ENCODE assay signal across 19 cellular contexts in genomic region chr3:195809291-195809785, GRCh38. TPM values are rescaled to one million over a fixed set of nuclear protein-coding genes. Genes with fewer than 3 reads are reported as not detected.
A peak's percentile ranks its signal among the peaks of the same experiment; 100 is the strongest.
DNase-seq lines count a peak whose midpoint lies in the region; ATAC-seq, FAIRE-seq and TF ChIP-seq lines count a peak whose summit lies in the region.
"Had no signal": no experiment of that assay in that cellular context is flagged by ENCODE, and none has a peak within 500 bp of the region (broad histone marks: within the 10 kb centered on the region; RNA-seq: fewer than 3 reads in every experiment).

No MANE protein-coding gene starts in this region.

- no peak overlapping the region; the same call in 1 of the 2 replicates for H2AFZ ChIP-seq in K562 (ENCODE audit: low read depth, low read length)
- no peak overlapping the region for H2AFZ ChIP-seq in neuronal stem cell (ENCODE audit: low read length)
- H2AFZ ChIP-seq in smooth muscle cell (ENCODE audit: low read depth), result no peak overlapping the region

- 62% methylated on average over 12 of the region's 17 CpGs for WGBS in K562 (ENCODE audit: insufficient coverage, low coverage, missing lambda C conversion rate)
- no CpG with 5 or more reads among the region's 17 CpGs for WGBS in neuronal stem cell (ENCODE audit: extremely low coverage in 2 of 2, insufficient read length in 2 of 2, insufficient replicate concordance in 1 of 2), 2 donors
- 92% methylated on average over 17 of the region's 17 CpGs for WGBS in smooth muscle cell (ENCODE audit: low lambda C conversion rate)

- CTCF ChIA-PET in K562 (lab: Yijun Ruan, JAX; ENCODE audit: low intra/inter-chr PET ratio), result no interaction called here

- TF ChIP-seq EP300 in K562 (IDR thresholded peaks at IDR 0.05; ENCODE audit: low read length), result no peak

- H3K23ac ChIP-seq in neuronal stem cell (ENCODE audit: low read depth, low read length, poor library complexity), result no peak overlapping the region

- H3K4me1 ChIP-seq in K562 (replicated peaks in 1 of 2; ENCODE audit: control insufficient read depth in 2 of 2, insufficient read depth in 2 of 2, low read length in 2 of 2), result peaks cover 18 to 55% of the 10 kb centered on the region in 2 experiments
- H3K4me1 ChIP-seq in neuronal stem cell (ENCODE audit: control insufficient read depth in 2 of 2, insufficient read depth in 1 of 2, low read depth in 1 of 2, low read length in 2 of 2), result peaks cover 3 to 20% of the 10 kb centered on the region in 2 donors
- no peaks in the 10 kb centered on the region for H3K4me1 ChIP-seq in smooth muscle cell (ENCODE audit: low read depth)
- H3K4me1 ChIP-seq: foreskin keratinocyte had no signal

- no peak overlapping the region for H3K4ac ChIP-seq in neuronal stem cell (ENCODE audit: low read length)

- no peak overlapping the region for H4K8ac ChIP-seq in neuronal stem cell (ENCODE audit: low read depth, low read length)

- H3K36me3 ChIP-seq in K562 (ENCODE audit: control insufficient read depth, insufficient read depth, low read length) (no peaks in the 10 kb centered on the region), neuronal stem cell (replicated peaks in 1 of 2; ENCODE audit: control insufficient read depth in 2 of 2, insufficient read depth in 2 of 2, low read length in 2 of 2) (no peaks in the 10 kb centered on the region), smooth muscle cell (ENCODE audit: low read depth) (no peaks in the 10 kb centered on the region)
- H3K36me3 ChIP-seq: neutrophil had no signal

- no peak for TF ChIP-seq POLR2A in K562 (conservative IDR thresholded peaks at IDR 0.05)

- no peak for ATAC-seq in K562
- ATAC-seq: foreskin keratinocyte had no signal

- no peak overlapping the region for H3K4me2 ChIP-seq in K562 (ENCODE audit: insufficient read depth, low read length)
- no peak overlapping the region for H3K4me2 ChIP-seq in neuronal stem cell (ENCODE audit: insufficient read depth, low read length, poor library complexity, severe bottlenecking)
- no peak overlapping the region for H3K4me2 ChIP-seq in smooth muscle cell

- no peak overlapping the region for H2BK5ac ChIP-seq in neuronal stem cell (ENCODE audit: low read length)

- intact Hi-C loops in K562 (cut with micrococcal nuclease), result no loop called here

- H3K9me1 ChIP-seq in K562 (ENCODE audit: control insufficient read depth, insufficient read depth, low read length), result no peaks in the 10 kb centered on the region

- FAIRE-seq in K562 (lab: Jason Lieb, UNC), result no peak
- FAIRE-seq: GM18507 had no signal

- TF ChIP-seq RAD21 in K562 (CRISPR knock-in tag; conservative IDR thresholded peaks at IDR 0.05 in 1 of 2, IDR thresholded peaks at IDR 0.05 in 1 of 2), result no peak

- H3K4me3 ChIP-seq in K562 (no peak overlapping the region), neuronal stem cell (ENCODE audit: low read length in 2 of 2) (no peak overlapping the region), smooth muscle cell (no peak overlapping the region)
- H3K4me3 ChIP-seq: testis had no signal

- in situ Hi-C loops in K562 (cut with MboI), result no loop called here

- H2BK120ac ChIP-seq in neuronal stem cell (ENCODE audit: low read depth, low read length), result no peak overlapping the region

- no peak overlapping the region for H2BK12ac ChIP-seq in neuronal stem cell (ENCODE audit: low read length)

- H3F3A ChIP-seq in smooth muscle cell (ENCODE audit: low read depth), result no peaks in the 10 kb centered on the region

- peaks cover 6 to 21% of the 10 kb centered on the region in 2 experiments; a peak in 2 of 5 replicates for H3K27me3 ChIP-seq in K562 (ENCODE audit: control insufficient read depth in 2 of 2, insufficient read depth in 2 of 2, low read length in 2 of 2)
- H3K27me3 ChIP-seq in neuronal stem cell (ENCODE audit: control insufficient read depth in 3 of 3, insufficient read depth in 3 of 3, low read depth in 1 of 3, low read length in 3 of 3), result peaks cover 0 to 71% (median 2%) of the 10 kb centered on the region in 3 experiments
- H3K27me3 ChIP-seq in smooth muscle cell (ENCODE audit: low read depth), result no peaks in the 10 kb centered on the region
- H3K27me3 ChIP-seq: testis had no signal

- H4K20me1 ChIP-seq in K562 (replicated peaks; ENCODE audit: control insufficient read depth, insufficient read depth, low read length) (no peaks in the 10 kb centered on the region), smooth muscle cell (ENCODE audit: low read depth) (no peaks in the 10 kb centered on the region)

- no peak overlapping the region for H2BK15ac ChIP-seq in neuronal stem cell (ENCODE audit: low read length)

- no peak overlapping the region for H4K91ac ChIP-seq in neuronal stem cell (ENCODE audit: low read depth, low read length, poor library complexity)

- peak overlapping the region; percentile 86 for H2AK5ac ChIP-seq in neuronal stem cell (ENCODE audit: low read depth, low read length)

- peak overlapping the region; percentile 73 for H3K18ac ChIP-seq in neuronal stem cell (ENCODE audit: low read length)

- no peaks in the 10 kb centered on the region for H3K79me1 ChIP-seq in neuronal stem cell (ENCODE audit: low read depth, low read length)

- TF ChIP-seq CTCF in K562 (IDR thresholded peaks at IDR 0.05 in 2 of 3, conservative IDR thresholded peaks at IDR 0.05 in 1 of 3; ENCODE audit: insufficient read depth in 2 of 3, low read depth in 1 of 3, low read length in 3 of 3) (no peak), smooth muscle cell (IDR thresholded peaks at IDR 0.05; ENCODE audit: borderline replicate concordance, insufficient read depth, poor library complexity, severe bottlenecking) (no peak)

- BruUV-seq in K562 (replicated peaks; lab: Mats Ljungman, UMichigan), result no TSS peak

- DNase-seq in DMS53 (lab: John Stamatoyannopoulos, UW), result peak; percentile 65
- DNase-seq in M059J (ENCODE audit: low read depth), result peak; percentile 29
- peak in 1 of 4 experiments; percentile 48 for DNase-seq in K562 (ENCODE audit: extremely low read depth in 1 of 4, low spot score in 3 of 4)
- no peak for DNase-seq in neuronal stem cell (ENCODE audit: low spot score)
- no peak for DNase-seq in smooth muscle cell (lab: John Stamatoyannopoulos, UW; ENCODE audit: unreplicated experiment)
- no peak for DNase-seq in NCI-H82 (lab: John Stamatoyannopoulos, UW)
- no peak for DNase-seq in globus pallidus (ENCODE audit: low spot score)
- no peak for DNase-seq in NCI-H748 (lab: John Stamatoyannopoulos, UW; ENCODE audit: unreplicated experiment)
- DNase-seq: activated naive CD4-positive, alpha-beta T cell; activated T-cell treated with anti-CD3 and anti-CD28 coated beads for 4 hours; central memory CD4-positive, alpha-beta T cell; foreskin keratinocyte; Karpas-422; NCI-H146; NCI-H510A; SHP77 treated with DMSO at 0.1 percent for 48 hours; testis had no signal

- no peaks in the 10 kb centered on the region for H3K79me2 ChIP-seq in K562 (ENCODE audit: control insufficient read depth, insufficient read depth, low read length)
- H3K79me2 ChIP-seq in smooth muscle cell (ENCODE audit: low read depth), result no peaks in the 10 kb centered on the region

- H3K9ac ChIP-seq in K562 (ENCODE audit: insufficient read depth in 1 of 2, low read depth in 2 of 2, low read length in 2 of 2), result peak overlapping the region in 1 of 2 experiments; percentile 47; a peak in 1 of 4 replicates
- no peak overlapping the region for H3K9ac ChIP-seq in neuronal stem cell (ENCODE audit: low read depth, low read length, poor library complexity)
- H3K9ac ChIP-seq in smooth muscle cell (ENCODE audit: low read depth), result no peak overlapping the region

- H3K9me3 ChIP-seq in K562 (replicated peaks; ENCODE audit: control insufficient read depth, insufficient read depth, low read depth, low read length), result no peaks in the 10 kb centered on the region
- no peaks in the 10 kb centered on the region for H3K9me3 ChIP-seq in neuronal stem cell (replicated peaks in 1 of 2; ENCODE audit: control insufficient read depth in 2 of 2, insufficient read depth in 1 of 2, low read depth in 1 of 2, low read length in 2 of 2)
- no peaks in the 10 kb centered on the region for H3K9me3 ChIP-seq in smooth muscle cell (replicated peaks; ENCODE audit: low read depth)
- H3K9me3 ChIP-seq: neutrophil, testis had no signal

- POLR2A ChIA-PET in K562 (lab: Yijun Ruan, JAX), result interaction anchor here (0.7 to 1.7 kb wide), 3 partner anchors 9 to 16 kb away, joined by 3 to 7 read pairs (median 4); no protein-coding TSS in a partner anchor

- no peak overlapping the region for H3K14ac ChIP-seq in neuronal stem cell (ENCODE audit: low read length)

- H3K27ac ChIP-seq in K562 (ENCODE audit: extremely low read depth, low read depth, low read length) (no peak overlapping the region), neuronal stem cell (replicated peaks; ENCODE audit: low read length) (no peak overlapping the region), smooth muscle cell (ENCODE audit: low read depth) (no peak overlapping the region)
- H3K27ac ChIP-seq: foreskin keratinocyte, neutrophil, testis had no signal

TF ChIP-seq in K562, 482 proteins besides CTCF, POLR2A, EP300 and RAD21 (continues in another document):
- TF ChIP-seq RFX1 (IDR thresholded peaks at IDR 0.05) (peak; percentile 80), ESRRA (IDR thresholded peaks at IDR 0.05; ENCODE audit: borderline replicate concordance, low read depth) (peak; percentile 45; the same call in 1 of the 2 replicates)

RNA-seq across cellular contexts. Expression of gene MUC4, which starts 2.4 kb away (rescaled TPM):
- 0.02 and 0.05 TPM in 2 replicates for total RNA-seq in M059J (2014; rRNA removed; shearing (Covaris generic))
- 7.6 and 11.7 TPM in 2 replicates for total RNA-seq in K562 (2011; cell fraction: chromatin; rRNA removed; ENCODE audit: low replicate concordance)
- total RNA-seq in K562 (2011; cell fraction: nucleolus; rRNA removed), result 3.4 and 4.2 TPM in 2 replicates
- total RNA-seq in K562 (2011; cell fraction: nucleoplasm; rRNA removed), result 6.2 and 17.9 TPM in 2 replicates
- 0.12 TPM in 1 of 2 replicates, not detected in the other for total RNA-seq in K562 (2014; rRNA removed)
- under 0.01 and 0.03 TPM in 2 replicates for total RNA-seq in K562 (2014; rRNA removed; fragmentation: Illumina TruSeq; extraction: Trizol)
- total RNA-seq in K562 (2015; rRNA removed; fragmentation: Illumina TruSeq; extraction: Trizol), result under 0.01 TPM in 1 of 2 replicates, not detected in the other
- total RNA-seq in K562 (2021), result 0.11 and 0.31 TPM in 2 replicates
- 0.11 and 0.21 TPM in 2 replicates for polyA plus RNA-seq in K562 (2011; rRNA removed)
- polyA plus RNA-seq in K562 (2011; cell fraction: cytosol; rRNA removed), result 0.16 and 0.61 TPM in 2 replicates
- 1.00 and 2.9 TPM in 2 replicates for polyA plus RNA-seq in K562 (2011; cell fraction: nucleus; rRNA removed)
- polyA plus RNA-seq in K562 (2012), result 0.22 and 2.0 TPM in 2 replicates
- 0.10 and 0.11 TPM in 2 replicates for polyA plus RNA-seq in K562 (2014; fragmentation: Illumina TruSeq; extraction: Trizol)
- not detected for polyA plus RNA-seq in K562 (2014; fragmentation: Nextera tagmentation; extraction: Ambion mirVana)
- polyA plus RNA-seq in K562 (2014; rRNA removed), result 0.07 TPM in 2 replicates
- polyA minus RNA-seq in K562 (2011; rRNA and poly(A)+ RNA removed), result 0.33 and 1.0 TPM in 2 replicates
- polyA minus RNA-seq in K562 (2011; cell fraction: cytosol; rRNA and poly(A)+ RNA removed), result 0.18 and 1.4 TPM in 2 replicates
- 0.44 and 1.8 TPM in 2 replicates for polyA minus RNA-seq in K562 (2011; cell fraction: nucleus; rRNA and poly(A)+ RNA removed)
- polyA plus RNA-seq in neuronal stem cell (2013, experiment 1 of 2), result 0.03 TPM
- not detected for polyA plus RNA-seq in neuronal stem cell (2013, experiment 2 of 2)
- not detected in 2 replicates for total RNA-seq in smooth muscle cell
- polyA plus RNA-seq in smooth muscle cell, result 0.52 TPM in 1 of 2 replicates, not detected in the other
- total RNA-seq: foreskin keratinocyte had no signal
- polyA plus RNA-seq: foreskin keratinocyte had no signal

Comparison
In these comparisons a context has a peak if more than half of its experiments do, and no peak if none do; other contexts are left out.
1. DNase-seq: peak in DMS53 (single experiment) and M059J (single experiment); none in neuronal stem cell (single experiment), smooth muscle cell (single experiment), NCI-H82 (single experiment), globus pallidus (single experiment) and NCI-H748 (single experiment).